ENCODE assay signal across 8 cellular contexts in genomic region chr2:241314933-241315182, GRCh38. TPM values are rescaled to one million over a fixed set of nuclear protein-coding genes. Genes with fewer than 3 reads are reported as not detected.
DNase-seq lines count a peak whose midpoint lies in the region; ATAC-seq, FAIRE-seq and TF ChIP-seq lines count a peak whose summit lies in the region.

No MANE protein-coding gene starts in this region.

- in situ Hi-C loops in K562 (cut with MboI): no loop called here

- intact Hi-C loops in A673 (cut with micrococcal nuclease; ENCODE audit: unreplicated experiment) (loop anchor here (2.0 kb wide), 1 partner anchor 40 kb away; no protein-coding TSS in a partner anchor), HCT116 (cut with micrococcal nuclease) (loop anchor here (2.0 to 5.0 kb wide), 2 partner anchors 40 to 43 kb away; no protein-coding TSS in a partner anchor), K562 (cut with micrococcal nuclease) (loop anchor here (5.0 kb wide), 1 partner anchor 38 kb away; no protein-coding TSS in a partner anchor)

- DNase-seq in A673 (ENCODE audit: low spot score) (no peak), HCT116 (ENCODE audit: low read depth, low spot score) (no peak), K562 (ENCODE audit: extremely low read depth in 1 of 4, low spot score in 3 of 4) (no peak), mesothelial cell of epicardium (ENCODE audit: low spot score in 2 of 2, unreplicated experiment in 2 of 2) (no peak), NCI-H2107 treated with DMSO at 0.1 percent for 48 hours (lab: John Stamatoyannopoulos, UW; ENCODE audit: unreplicated experiment) (no peak), NCI-H2171 treated with DMSO at 0.1 percent for 48 hours (lab: John Stamatoyannopoulos, UW) (no peak), RKO (ENCODE audit: low spot score) (no peak)

- no peak for TF ChIP-seq EP300 in K562 (IDR thresholded peaks at IDR 0.05; ENCODE audit: low read length)

- TF ChIP-seq RAD21 in HCT116 (IDR thresholded peaks at IDR 0.05; ENCODE audit: low read depth) (no peak), K562 (CRISPR knock-in tag; conservative IDR thresholded peaks at IDR 0.05 in 1 of 2, IDR thresholded peaks at IDR 0.05 in 1 of 2) (no peak)

- peak overlapping the region; percentile 95 for H3K27ac Mint-ChIP-seq in mesothelial cell of epicardium

- H3K27ac ChIP-seq in A673 (ENCODE audit: low read depth, low read length, poor library complexity, severe bottlenecking) (peak overlapping the region; percentile 99), HCT116 (ENCODE audit: low read depth, low read length) (peak overlapping the region; percentile 85), K562 (ENCODE audit: extremely low read depth, low read depth, low read length) (peak overlapping the region; percentile 100)

- no peak for FAIRE-seq in K562 (lab: Jason Lieb, UNC)

- H2AFZ ChIP-seq in HCT116 (ENCODE audit: low read depth, low read length, poor library complexity, severe bottlenecking): no peak overlapping the region
- peak overlapping the region; percentile 94 for H2AFZ ChIP-seq in K562 (ENCODE audit: low read depth, low read length)

- BruUV-seq in A673 (replicated peaks; lab: Mats Ljungman, UMichigan) (no TSS peak), HCT116 (replicated peaks; lab: Mats Ljungman, UMichigan) (no TSS peak), K562 (replicated peaks; lab: Mats Ljungman, UMichigan) (no TSS peak)

- no peaks in the 10 kb centered on the region for H3K9me1 ChIP-seq in K562 (ENCODE audit: control insufficient read depth, insufficient read depth, low read length)

- H3K79me2 ChIP-seq in HCT116 (ENCODE audit: insufficient read depth, low read length) (peaks cover 91% of the 10 kb centered on the region), K562 (ENCODE audit: control insufficient read depth, insufficient read depth, low read length) (peaks cover 96% of the 10 kb centered on the region)

- TF ChIP-seq POLR2A in HCT116 (IDR thresholded peaks at IDR 0.05; ENCODE audit: borderline replicate concordance, extremely low read depth, insufficient read depth, insufficient read length) (no peak), K562 (conservative IDR thresholded peaks at IDR 0.05) (no peak)

- H3K27me3 Mint-ChIP-seq in mesothelial cell of epicardium (ENCODE audit: low read depth): no peaks in the 10 kb centered on the region

- H3K4me3 ChIP-seq in A673 (ENCODE audit: low read depth, low read length, poor library complexity, severe bottlenecking): peak overlapping the region; percentile 71
- peak overlapping the region; percentile 94 to 98 for H3K4me3 ChIP-seq in HCT116 (replicated peaks in 1 of 2; ENCODE audit: low read depth in 1 of 2, low read length in 2 of 2)
- H3K4me3 ChIP-seq in K562: peak overlapping the region; percentile 93

- H3K27me3 ChIP-seq in A673 (replicated peaks; ENCODE audit: insufficient read depth, low read depth, low read length, poor library complexity) (no peaks in the 10 kb centered on the region), HCT116 (ENCODE audit: insufficient read depth, low read length) (no peaks in the 10 kb centered on the region), K562 (ENCODE audit: control insufficient read depth in 2 of 2, insufficient read depth in 2 of 2, low read length in 2 of 2) (no peaks in the 10 kb centered on the region)

- H3K9ac ChIP-seq in HCT116 (ENCODE audit: low read length) (peak overlapping the region; percentile 80), K562 (ENCODE audit: insufficient read depth in 1 of 2, low read depth in 2 of 2, low read length in 2 of 2) (peak overlapping the region; percentile 100)

- H3K9me3 ChIP-seq in A673 (ENCODE audit: low read depth, low read length, poor library complexity, severe bottlenecking) (no peaks in the 10 kb centered on the region), HCT116 (ENCODE audit: control insufficient read depth in 1 of 2, insufficient read depth in 1 of 2, low read depth in 1 of 2, low read length in 2 of 2) (no peaks in the 10 kb centered on the region), K562 (replicated peaks; ENCODE audit: control insufficient read depth, insufficient read depth, low read depth, low read length) (no peaks in the 10 kb centered on the region)

- WGBS in K562 (ENCODE audit: insufficient coverage, low coverage, missing lambda C conversion rate): 0% methylated on average over 5 of the region's 29 CpGs

- peak overlapping the region; percentile 99 for H3K4me3 Mint-ChIP-seq in mesothelial cell of epicardium

- peaks cover 1% of the 10 kb centered on the region for H3K36me3 Mint-ChIP-seq in mesothelial cell of epicardium

- no peak for TF ChIP-seq CTCF in A673 (conservative IDR thresholded peaks at IDR 0.05; ENCODE audit: low read depth, low read length)
- no peak for TF ChIP-seq CTCF in HCT116 (IDR thresholded peaks at IDR 0.05 in 2 of 3, conservative IDR thresholded peaks at IDR 0.05 in 1 of 3; ENCODE audit: borderline replicate concordance in 1 of 3, insufficient read depth in 1 of 3, low read depth in 2 of 3, low read length in 2 of 3)
- no peak; a peak in 1 of 6 replicates for TF ChIP-seq CTCF in K562 (IDR thresholded peaks at IDR 0.05 in 2 of 3, conservative IDR thresholded peaks at IDR 0.05 in 1 of 3; ENCODE audit: insufficient read depth in 2 of 3, low read depth in 1 of 3, low read length in 3 of 3)
- TF ChIP-seq CTCF in mesothelial cell of epicardium (IDR thresholded peaks at IDR 0.05; ENCODE audit: unreplicated experiment): no peak

- H3K4me1 ChIP-seq in A673 (ENCODE audit: insufficient read depth, low read length, poor library complexity, severe bottlenecking): peaks cover 36% of the 10 kb centered on the region
- H3K4me1 ChIP-seq in HCT116 (ENCODE audit: control insufficient read depth in 1 of 2, insufficient read depth in 2 of 2, low read length in 2 of 2): peaks cover 15 to 33% of the 10 kb centered on the region in 2 experiments; a peak in 3 of 4 replicates
- H3K4me1 ChIP-seq in K562 (replicated peaks in 1 of 2; ENCODE audit: control insufficient read depth in 2 of 2, insufficient read depth in 2 of 2, low read length in 2 of 2): peaks cover 15 to 37% of the 10 kb centered on the region in 2 experiments; a peak in 4 of 5 replicates

- POLR2A ChIA-PET in A673 (lab: Charles Lee; ENCODE audit: low non-redundant PET) (no interaction called here), HCT116 (lab: Charles Lee) (interaction anchor here (0.9 to 1.5 kb wide), 4 partner anchors 8 to 27 kb away, joined by 4 to 13 read pairs (median 5); no protein-coding TSS in a partner anchor), K562 (lab: Yijun Ruan, JAX) (interaction anchor here (0.6 to 4.4 kb wide), 14 partner anchors 11 to 256 kb away, joined by 3 to 64 read pairs (median 3); no protein-coding TSS in a partner anchor)

- H3K4me1 Mint-ChIP-seq in mesothelial cell of epicardium: peaks cover 53% of the 10 kb centered on the region

- ATAC-seq in HCT116: peak; percentile 23
- peak; percentile 29; the same call in 2 of the 3 replicates for ATAC-seq in K562
- ATAC-seq in GM21723 (IDR thresholded peaks at IDR 0.05; ENCODE audit: unreplicated experiment): no peak

- H4K20me1 ChIP-seq in HCT116 (ENCODE audit: insufficient read depth) (peaks cover 15% of the 10 kb centered on the region; the same call in 1 of the 2 replicates), K562 (replicated peaks; ENCODE audit: control insufficient read depth, insufficient read depth, low read length) (peaks cover 18% of the 10 kb centered on the region)

- no peaks in the 10 kb centered on the region for H3K9me3 Mint-ChIP-seq in mesothelial cell of epicardium

- H3K4me2 ChIP-seq in HCT116 (ENCODE audit: low read length) (peak overlapping the region; percentile 79), K562 (ENCODE audit: insufficient read depth, low read length) (peak overlapping the region; percentile 99)

- peaks cover 3% of the 10 kb centered on the region for H3K36me3 ChIP-seq in A673 (ENCODE audit: insufficient read depth, low read length, poor library complexity, severe bottlenecking)
- peaks cover 0 to under 1% of the 10 kb centered on the region in 2 experiments; a peak in 2 of 4 replicates for H3K36me3 ChIP-seq in HCT116 (ENCODE audit: control insufficient read depth in 1 of 2, insufficient read depth in 2 of 2, low read length in 2 of 2)
- H3K36me3 ChIP-seq in K562 (ENCODE audit: control insufficient read depth, insufficient read depth, low read length): peaks cover 37% of the 10 kb centered on the region; the same call in 2 of the 3 replicates

- H3K9me2 ChIP-seq in HCT116 (ENCODE audit: insufficient read depth): no peaks in the 10 kb centered on the region

- RAD21 ChIA-PET in HCT116 (lab: Charles Lee; ENCODE audit: low non-redundant PET in 1 of 2, low total read pairs in 2 of 2, uncharacterized antibody in 2 of 2, unreplicated experiment in 2 of 2): no interaction called here

- CTCF ChIA-PET in A673 (lab: Charles Lee): interaction anchor here (0.5 kb wide), 1 partner anchor 563 kb away, joined by 12 read pairs; no protein-coding TSS in a partner anchor
- CTCF ChIA-PET in HCT116 (lab: Charles Lee): interaction anchor here (1.0 kb wide), 1 partner anchor 22 kb away, joined by 4 read pairs; no protein-coding TSS in a partner anchor
- CTCF ChIA-PET in K562 (lab: Yijun Ruan, JAX; ENCODE audit: low intra/inter-chr PET ratio): no interaction called here

RNA-seq across cellular contexts. Expression of gene HDLBP, which starts 0.6 kb away (rescaled TPM):
- total RNA-seq in A673 (2021) (510 and 581 TPM in 2 replicates), HCT116 (2021; ENCODE audit: unreplicated experiment) (462 TPM), K562 (2014; rRNA removed) (254 and 333 TPM in 2 replicates), K562 (2014; rRNA removed; fragmentation: Illumina TruSeq; extraction: Trizol) (123 and 130 TPM in 2 replicates), K562 (2015; rRNA removed; fragmentation: Illumina TruSeq; extraction: Trizol) (163 and 180 TPM in 2 replicates), K562 (2021) (221 and 223 TPM in 2 replicates), mesothelial cell of epicardium (479 to 484 TPM (median 480 TPM) in 3 replicates)
- 286 and 296 TPM in 2 replicates for polyA plus RNA-seq in HCT116 (2012)
- 614 and 791 TPM in 2 replicates for total RNA-seq in K562 (2011; cell fraction: chromatin; rRNA removed; ENCODE audit: low replicate concordance)
- total RNA-seq in K562 (2011; cell fraction: nucleolus; rRNA removed): 306 TPM in 2 replicates
- 325 and 335 TPM in 2 replicates for total RNA-seq in K562 (2011; cell fraction: nucleoplasm; rRNA removed)
- polyA plus RNA-seq in K562 (2011; rRNA removed) (106 and 166 TPM in 2 replicates), K562 (2014; fragmentation: Illumina TruSeq; extraction: Trizol) (240 and 378 TPM in 2 replicates), K562 (2014; fragmentation: Nextera tagmentation; extraction: Ambion mirVana) (10 to 100 TPM; 24.4 to 68.4 TPM), K562 (2014; rRNA removed) (111 and 146 TPM in 2 replicates)
- 115 and 144 TPM in 2 replicates for polyA plus RNA-seq in K562 (2011; cell fraction: cytosol; rRNA removed)
- 272 and 310 TPM in 2 replicates for polyA plus RNA-seq in K562 (2011; cell fraction: nucleus; rRNA removed)
- polyA plus RNA-seq in K562 (2012): 126 and 183 TPM in 2 replicates
- 213 and 275 TPM in 2 replicates for polyA minus RNA-seq in K562 (2011; rRNA and poly(A)+ RNA removed)
- 161 and 189 TPM in 2 replicates for polyA minus RNA-seq in K562 (2011; cell fraction: cytosol; rRNA and poly(A)+ RNA removed)
- 111 and 215 TPM in 2 replicates for polyA minus RNA-seq in K562 (2011; cell fraction: nucleus; rRNA and poly(A)+ RNA removed)

RNA-seq across cellular contexts. Expression of gene SEPTIN2, which starts 0.9 kb away (rescaled TPM):
- total RNA-seq in A673 (2021): 342 and 360 TPM in 2 replicates
- 317 TPM for total RNA-seq in HCT116 (2021; ENCODE audit: unreplicated experiment)
- 155 and 167 TPM in 2 replicates for polyA plus RNA-seq in HCT116 (2012)
- 162 and 401 TPM in 2 replicates for total RNA-seq in K562 (2011; cell fraction: chromatin; rRNA removed; ENCODE audit: low replicate concordance)
- total RNA-seq in K562 (2011; cell fraction: nucleolus; rRNA removed): 89.9 and 107 TPM in 2 replicates
- total RNA-seq in K562 (2011; cell fraction: nucleoplasm; rRNA removed): 233 and 405 TPM in 2 replicates
- total RNA-seq in K562 (2014; rRNA removed): 132 and 145 TPM in 2 replicates
- 169 and 197 TPM in 2 replicates for total RNA-seq in K562 (2014; rRNA removed; fragmentation: Illumina TruSeq; extraction: Trizol)
- 149 and 166 TPM in 2 replicates for total RNA-seq in K562 (2015; rRNA removed; fragmentation: Illumina TruSeq; extraction: Trizol)
- 144 and 162 TPM in 2 replicates for total RNA-seq in K562 (2021)
- 271 and 367 TPM in 2 replicates for polyA plus RNA-seq in K562 (2011; rRNA removed)
- polyA plus RNA-seq in K562 (2011; cell fraction: cytosol; rRNA removed): 90.2 and 172 TPM in 2 replicates
- polyA plus RNA-seq in K562 (2011; cell fraction: nucleus; rRNA removed): 157 and 224 TPM in 2 replicates
- polyA plus RNA-seq in K562 (2012): 139 and 187 TPM in 2 replicates
- polyA plus RNA-seq in K562 (2014; fragmentation: Illumina TruSeq; extraction: Trizol): 232 and 235 TPM in 2 replicates
- 100 to 1,000 TPM; 121 to 201 TPM for polyA plus RNA-seq in K562 (2014; fragmentation: Nextera tagmentation; extraction: Ambion mirVana)
- 164 and 179 TPM in 2 replicates for polyA plus RNA-seq in K562 (2014; rRNA removed)
- 260 and 291 TPM in 2 replicates for polyA minus RNA-seq in K562 (2011; rRNA and poly(A)+ RNA removed)
- 84.3 and 90.8 TPM in 2 replicates for polyA minus RNA-seq in K562 (2011; cell fraction: cytosol; rRNA and poly(A)+ RNA removed)
- polyA minus RNA-seq in K562 (2011; cell fraction: nucleus; rRNA and poly(A)+ RNA removed): 82.0 and 123 TPM in 2 replicates
- total RNA-seq in mesothelial cell of epicardium: 507 to 522 TPM (median 508 TPM) in 3 replicates

RNA-seq across cellular contexts. Expression of gene FARP2, which starts 41.2 kb away (rescaled TPM):
- total RNA-seq in A673 (2021) (53.3 and 72.1 TPM in 2 replicates), HCT116 (2021; ENCODE audit: unreplicated experiment) (49.3 TPM), K562 (2014; rRNA removed) (16.0 and 17.1 TPM in 2 replicates), K562 (2014; rRNA removed; fragmentation: Illumina TruSeq; extraction: Trizol) (25.3 and 25.5 TPM in 2 replicates), K562 (2015; rRNA removed; fragmentation: Illumina TruSeq; extraction: Trizol) (20.1 and 21.1 TPM in 2 replicates), K562 (2021) (32.5 and 38.1 TPM in 2 replicates), mesothelial cell of epicardium (54.9 to 55.1 TPM (median 54.9 TPM) in 3 replicates)
- 14.1 and 14.3 TPM in 2 replicates for polyA plus RNA-seq in HCT116 (2012)
- 47.3 and 56.4 TPM in 2 replicates for total RNA-seq in K562 (2011; cell fraction: chromatin; rRNA removed; ENCODE audit: low replicate concordance)
- 21.8 and 22.8 TPM in 2 replicates for total RNA-seq in K562 (2011; cell fraction: nucleolus; rRNA removed)
- 34.2 and 47.6 TPM in 2 replicates for total RNA-seq in K562 (2011; cell fraction: nucleoplasm; rRNA removed)
- polyA plus RNA-seq in K562 (2011; rRNA removed) (22.8 and 35.0 TPM in 2 replicates), K562 (2014; fragmentation: Illumina TruSeq; extraction: Trizol) (23.5 and 23.6 TPM in 2 replicates), K562 (2014; fragmentation: Nextera tagmentation; extraction: Ambion mirVana) (1 to 10 TPM; 4.1 to 5.9 TPM), K562 (2014; rRNA removed) (17.5 and 22.4 TPM in 2 replicates)
- polyA plus RNA-seq in K562 (2011; cell fraction: cytosol; rRNA removed): 17.8 and 20.1 TPM in 2 replicates
- polyA plus RNA-seq in K562 (2011; cell fraction: nucleus; rRNA removed): 25.5 and 34.7 TPM in 2 replicates
- 12.2 and 14.5 TPM in 2 replicates for polyA plus RNA-seq in K562 (2012)
- polyA minus RNA-seq in K562 (2011; rRNA and poly(A)+ RNA removed): 28.9 and 51.2 TPM in 2 replicates
- 19.7 and 27.7 TPM in 2 replicates for polyA minus RNA-seq in K562 (2011; cell fraction: cytosol; rRNA and poly(A)+ RNA removed)
- 10.6 and 16.6 TPM in 2 replicates for polyA minus RNA-seq in K562 (2011; cell fraction: nucleus; rRNA and poly(A)+ RNA removed)
